Comparison of ENCODE assay signal across 27 cellular contexts in the genomic region with DNA sequence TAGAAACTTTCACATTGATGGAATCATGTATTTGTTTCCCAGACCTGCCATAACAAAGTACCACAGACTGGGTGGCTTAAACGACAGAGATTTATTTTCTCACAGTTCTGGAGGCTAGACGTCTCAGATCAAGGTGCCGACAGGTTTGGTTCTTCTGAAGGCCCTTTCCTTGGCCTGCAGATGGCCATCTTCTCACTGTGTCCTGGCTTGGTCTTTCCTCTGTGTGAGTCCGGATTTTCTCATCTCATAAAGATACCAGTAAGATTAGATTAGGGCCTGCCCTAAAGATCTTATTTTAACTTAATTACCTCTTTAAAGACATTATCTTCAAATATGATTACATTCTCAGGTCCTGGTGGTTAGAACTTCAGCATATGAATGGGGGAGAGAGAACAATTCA. TPM values are rescaled to one million over a fixed set of nuclear protein-coding genes. Genes with fewer than 3 reads are reported as not detected.
DNase-seq lines count a peak whose midpoint lies in the region; ATAC-seq and TF ChIP-seq lines count a peak whose summit lies in the region.
"Had no signal": no experiment of that assay in that cellular context is flagged by ENCODE, and none has a peak within 500 bp of the region (broad histone marks: within the 10 kb centered on the region; RNA-seq: fewer than 3 reads in every experiment).

No MANE protein-coding gene starts in this region.

- TF ChIP-seq CTCF in Loucy (conservative IDR thresholded peaks at IDR 0.05; ENCODE audit: low read length), result peak; percentile 13; the same call in 1 of the 2 replicates
- TF ChIP-seq CTCF in neural progenitor cell (IDR thresholded peaks at IDR 0.05), result no peak

- no peak for DNase-seq in activated T-cell treated with anti-CD3 and anti-CD28 coated beads, Interleukin-2, amount 50 U/mL, for 72 hours
- no peak for DNase-seq in activated T-cell treated with anti-CD3 and anti-CD28 coated beads, Interleukin-2, amount 50 U/mL, for 1 hour
- no peak for DNase-seq in neural progenitor cell (ENCODE audit: low spot score)
- DNase-seq in SHP77 treated with DMSO at 0.1 percent for 48 hours (lab: John Stamatoyannopoulos, UW), result no peak
- DNase-seq: activated effector memory CD4-positive, alpha-beta T cell treated with Interleukin-2 at 50 U/mL for 16 hours; cerebellar nuclear complex; DMS153; effector CD4-positive, alpha-beta T cell; esophagus squamous epithelium; GDM1; mammary epithelial cell; MV-4-11; NCI-H187 treated with DMSO at 0.1 percent for 48 hours; NCI-H2227 treated with DMSO at 0.1 percent for 48 hours; NCI-H774; OCI-M1; Right ventricle myocardium superior; sigmoid colon; T-helper 1 cell; thyroid gland had no signal

- no peak for ATAC-seq in activated T-cell treated with anti-CD3 and anti-CD28 coated beads, Interleukin-2, amount 50 U/mL, for 72 hours (replicated peaks in 1 of 2)
- ATAC-seq in GM21381 (IDR thresholded peaks at IDR 0.05; ENCODE audit: unreplicated experiment) (no peak), HG03025 (IDR thresholded peaks at IDR 0.05; ENCODE audit: low FRiP score, unreplicated experiment) (no peak)

- H3K36me3 ChIP-seq in Loucy (ENCODE audit: insufficient read depth, low read length), result no peaks in the 10 kb centered on the region
- no peaks in the 10 kb centered on the region for H3K36me3 ChIP-seq in neural progenitor cell
- H3K36me3 ChIP-seq: sigmoid colon, thyroid gland had no signal

- H3K27ac Mint-ChIP-seq in activated T-cell treated with anti-CD3 and anti-CD28 coated beads, Interleukin-2, amount 50 U/mL, for 72 hours, result peak overlapping the region; percentile 76
- H3K27ac Mint-ChIP-seq in activated naive CD8-positive, alpha-beta T cell, result peak overlapping the region; percentile 83
- H3K27ac Mint-ChIP-seq in neural progenitor cell, result peak overlapping the region; percentile 23

- H3K36me3 Mint-ChIP-seq in activated T-cell treated with anti-CD3 and anti-CD28 coated beads, Interleukin-2, amount 50 U/mL, for 72 hours (ENCODE audit: insufficient read depth in 2 of 2), result peaks cover 4 to 7% of the 10 kb centered on the region in 2 donors
- no peaks in the 10 kb centered on the region for H3K36me3 Mint-ChIP-seq in activated naive CD8-positive, alpha-beta T cell
- H3K36me3 Mint-ChIP-seq in neural progenitor cell, result peaks cover 2% of the 10 kb centered on the region

- no peaks in the 10 kb centered on the region for H4K20me1 ChIP-seq in Loucy (ENCODE audit: insufficient read depth, low read length, poor library complexity, severe bottlenecking)
- H4K20me1 ChIP-seq in neural progenitor cell (ENCODE audit: low read depth), result peaks cover 5% of the 10 kb centered on the region

- H3K4me2 ChIP-seq in Loucy (ENCODE audit: low read depth, low read length, poor library complexity, severe bottlenecking), result no peak overlapping the region
- H3K4me2 ChIP-seq in neural progenitor cell, result no peak overlapping the region

- H3K27me3 ChIP-seq in Loucy (ENCODE audit: insufficient read depth, low read length, poor library complexity, severe bottlenecking) (no peaks in the 10 kb centered on the region), neural progenitor cell (no peaks in the 10 kb centered on the region)
- H3K27me3 ChIP-seq: ascending aorta, esophagus squamous epithelium, sigmoid colon, thyroid gland had no signal

- H3F3A ChIP-seq in Loucy (ENCODE audit: low read depth) (no peaks in the 10 kb centered on the region), neural progenitor cell (ENCODE audit: low read depth) (peaks cover under 1% of the 10 kb centered on the region)

- peak overlapping the region; percentile 24 to 34 for H3K4me3 Mint-ChIP-seq in activated T-cell treated with anti-CD3 and anti-CD28 coated beads, Interleukin-2, amount 50 U/mL, for 72 hours
- H3K4me3 Mint-ChIP-seq in activated naive CD8-positive, alpha-beta T cell, result peak overlapping the region; percentile 10
- H3K4me3 Mint-ChIP-seq in neural progenitor cell, result no peak overlapping the region

- H3K27me3 Mint-ChIP-seq in activated T-cell treated with anti-CD3 and anti-CD28 coated beads, Interleukin-2, amount 50 U/mL, for 72 hours (ENCODE audit: low read depth), result no peaks in the 10 kb centered on the region
- H3K27me3 Mint-ChIP-seq in activated naive CD8-positive, alpha-beta T cell, result no peaks in the 10 kb centered on the region
- peaks cover 8% of the 10 kb centered on the region for H3K27me3 Mint-ChIP-seq in neural progenitor cell (ENCODE audit: insufficient read depth, low read depth)

- H3K4me1 ChIP-seq in Loucy (ENCODE audit: insufficient read depth, low read length, poor library complexity, severe bottlenecking) (peaks cover 27% of the 10 kb centered on the region), neural progenitor cell (no peaks in the 10 kb centered on the region)
- H3K4me1 ChIP-seq: parathyroid adenoma had no signal

- no peaks in the 10 kb centered on the region for H3K9me3 ChIP-seq in Loucy (ENCODE audit: insufficient read depth, low read depth, low read length)
- no peaks in the 10 kb centered on the region for H3K9me3 ChIP-seq in neural progenitor cell (ENCODE audit: low read depth)
- H3K9me3 ChIP-seq: ascending aorta, esophagus squamous epithelium, sigmoid colon, thyroid gland had no signal

- no peak overlapping the region for H2AFZ ChIP-seq in Loucy (ENCODE audit: low read length)
- no peak overlapping the region for H2AFZ ChIP-seq in neural progenitor cell (replicated peaks)
- H2AFZ ChIP-seq: parathyroid adenoma had no signal

- peaks cover 60% of the 10 kb centered on the region for H3K4me1 Mint-ChIP-seq in activated T-cell treated with anti-CD3 and anti-CD28 coated beads, Interleukin-2, amount 50 U/mL, for 72 hours (ENCODE audit: low read depth)
- peaks cover 62% of the 10 kb centered on the region for H3K4me1 Mint-ChIP-seq in activated naive CD8-positive, alpha-beta T cell (ENCODE audit: low read depth)
- peaks cover 39% of the 10 kb centered on the region for H3K4me1 Mint-ChIP-seq in neural progenitor cell

- H3K9ac ChIP-seq in Loucy (ENCODE audit: low read depth, low read length, poor library complexity, severe bottlenecking), result no peak overlapping the region
- H3K9ac ChIP-seq in neural progenitor cell, result no peak overlapping the region
- H3K9ac ChIP-seq: parathyroid adenoma had no signal

- H3K9me3 Mint-ChIP-seq in activated T-cell treated with anti-CD3 and anti-CD28 coated beads, Interleukin-2, amount 50 U/mL, for 72 hours, result no peaks in the 10 kb centered on the region
- no peaks in the 10 kb centered on the region for H3K9me3 Mint-ChIP-seq in activated naive CD8-positive, alpha-beta T cell (ENCODE audit: low read depth)
- no peaks in the 10 kb centered on the region for H3K9me3 Mint-ChIP-seq in neural progenitor cell

- H3K79me2 ChIP-seq in Loucy (ENCODE audit: insufficient read depth, low read length), result peaks cover 44% of the 10 kb centered on the region
- H3K79me2 ChIP-seq in neural progenitor cell (ENCODE audit: low read depth), result peaks cover 2% of the 10 kb centered on the region

- no peaks in the 10 kb centered on the region for H3K9me2 ChIP-seq in Loucy (replicated peaks; ENCODE audit: low read depth, low read length)

- H3K4me3 ChIP-seq in Loucy (ENCODE audit: low read length, poor library complexity, severe bottlenecking) (no peak overlapping the region), neural progenitor cell (no peak overlapping the region)
- H3K4me3 ChIP-seq: ascending aorta, esophagus squamous epithelium, sigmoid colon, thyroid gland had no signal

- H3K27ac ChIP-seq in neural progenitor cell, result no peak overlapping the region
- H3K27ac ChIP-seq: ascending aorta, C4-2B, esophagus squamous epithelium, parathyroid adenoma, sigmoid colon, thyroid gland had no signal

RNA-seq across cellular contexts. Expression of gene USP20, which starts 5.8 kb away (rescaled TPM):
- 10 to 100 TPM; 74.4 to 77.9 TPM for total RNA-seq in activated T-cell treated with anti-CD3 and anti-CD28 coated beads, Interleukin-2, amount 50 U/mL, for 72 hours
- total RNA-seq in neural progenitor cell (ENCODE audit: low replicate concordance), result 10.8 and 25.2 TPM in 2 replicates

RNA-seq across cellular contexts. Expression of gene C9orf78, which starts 6.0 kb away (rescaled TPM):
- 10 to 100 TPM; 44.6 to 51.7 TPM for total RNA-seq in activated T-cell treated with anti-CD3 and anti-CD28 coated beads, Interleukin-2, amount 50 U/mL, for 72 hours
- 40.9 and 42.2 TPM in 2 replicates for total RNA-seq in neural progenitor cell (ENCODE audit: low replicate concordance)

RNA-seq across cellular contexts. Expression of gene TOR1A, which starts 17.1 kb away (rescaled TPM):
- total RNA-seq in activated T-cell treated with anti-CD3 and anti-CD28 coated beads, Interleukin-2, amount 50 U/mL, for 72 hours, result 10 to 100 TPM; 47.0 to 49.3 TPM
- 39.6 and 42.4 TPM in 2 replicates for total RNA-seq in neural progenitor cell (ENCODE audit: low replicate concordance)

RNA-seq across cellular contexts. Expression of gene TOR1B, which starts 38.1 kb away (rescaled TPM):
- total RNA-seq in activated T-cell treated with anti-CD3 and anti-CD28 coated beads, Interleukin-2, amount 50 U/mL, for 72 hours, result 10 to 100 TPM; 19.9 to 32.0 TPM
- 12.2 and 19.0 TPM in 2 replicates for total RNA-seq in neural progenitor cell (ENCODE audit: low replicate concordance)

Comparison
In these comparisons a context has a peak if more than half of its experiments do, and no peak if none do; other contexts are left out.
1. H3K27ac Mint-ChIP-seq: peak in every context shown above with its lines; median percentile 83 in activated naive CD8-positive, alpha-beta T cell; 76 in activated T-cell treated with anti-CD3 and anti-CD28 coated beads, Interleukin-2, amount 50 U/mL, for 72 hours; 23 in neural progenitor cell.